In the genomic region with DNA sequence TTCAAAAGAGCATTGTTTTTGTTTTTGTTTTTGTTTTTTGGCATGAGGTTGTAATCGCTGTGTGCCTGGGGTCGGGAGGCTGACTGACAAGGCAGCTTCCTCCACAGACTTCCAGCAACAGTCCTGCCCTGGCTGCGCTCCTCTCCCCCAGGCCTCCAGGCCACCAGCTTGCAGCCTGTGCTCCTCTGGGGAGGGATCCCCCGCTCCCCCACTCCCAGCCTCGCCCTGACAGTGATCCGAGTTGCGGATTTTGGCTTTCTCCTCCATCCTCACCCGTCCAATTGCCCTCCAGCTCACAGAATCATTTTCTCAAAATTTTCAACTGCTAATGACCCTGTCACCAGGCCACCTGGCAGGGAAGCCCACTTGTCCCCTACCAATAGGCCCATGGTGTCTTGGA, we compare ENCODE assay signal across 27 cellular contexts. TPM values are rescaled to one million over a fixed set of nuclear protein-coding genes. Genes with fewer than 3 reads are reported as not detected.
DNase-seq lines count a peak whose midpoint lies in the region; ATAC-seq, FAIRE-seq and TF ChIP-seq lines count a peak whose summit lies in the region.
"Had no signal": no experiment of that assay in that cellular context is flagged by ENCODE, and none has a peak within 500 bp of the region (broad histone marks: within the 10 kb centered on the region; RNA-seq: fewer than 3 reads in every experiment).

No MANE protein-coding gene starts in this region.

- DNase-seq in AG20443 (ENCODE audit: low spot score) = peak; percentile 7
- DNase-seq in GM13976 (ENCODE audit: low spot score) = peak; percentile 18
- no peak for DNase-seq in dorsolateral prefrontal cortex
- no peak for DNase-seq in nephron progenitor cell
- no peak for DNase-seq in NCI-H774 (lab: John Stamatoyannopoulos, UW)
- DNase-seq in HTR-8/SVneo (ENCODE audit: insufficient read length, low spot score) = no peak
- DNase-seq: Calu3; DMS79 treated with DMSO at 0.1 percent for 48 hours; GF-D8; GM23248; HCEC 1CT; KG1; MM.1S; NCI-H2029; NCI-H446; NCI-H524 treated with DMSO at 0.1 percent for 48 hours; NCI-H82; NK-92 treated with Interleukin-12 subunit alpha and Interleukin-12 subunit beta, amount 100 ng/mL, for 24 hours; PC-3; SW 1271 had no signal

- TF ChIP-seq CTCF in GM13976 (IDR thresholded peaks at IDR 0.05; ENCODE audit: borderline replicate concordance, control extremely low read depth, extremely low read depth, insufficient read depth, missing control alignments) (no peak), dorsolateral prefrontal cortex (IDR thresholded peaks at IDR 0.05 in 54 of 56, conservative IDR thresholded peaks at IDR 0.05 in 2 of 56; ENCODE audit: low read depth in 1 of 56, partially characterized antibody in 56 of 56) (no peak), nephron progenitor cell (IDR thresholded peaks at IDR 0.05) (no peak)

- no peak for ATAC-seq in GM19035 (IDR thresholded peaks at IDR 0.05; ENCODE audit: unreplicated experiment)
- no peak for ATAC-seq in activated T-helper 17 cell treated with anti-CD3 and anti-CD28 coated beads, Interleukin-2, amount 50 U/mL, for 72 hours (replicated peaks)
- ATAC-seq: PC-3, Right ventricle myocardium inferior had no signal

- no peak for FAIRE-seq in HTR-8/SVneo (lab: Jason Lieb, UNC)
- FAIRE-seq: A204.1, GM12892 had no signal

- peaks cover 4% of the 10 kb centered on the region for H3K27me3 Mint-ChIP-seq in nephron progenitor cell (ENCODE audit: low read depth, poor library complexity)
- peaks cover 26% of the 10 kb centered on the region for H3K27me3 Mint-ChIP-seq in activated T-helper 17 cell treated with anti-CD3 and anti-CD28 coated beads, Interleukin-2, amount 50 U/mL, for 72 hours

- H3K36me3 Mint-ChIP-seq in nephron progenitor cell (ENCODE audit: low read depth) = no peaks in the 10 kb centered on the region
- no peaks in the 10 kb centered on the region for H3K36me3 Mint-ChIP-seq in activated T-helper 17 cell treated with anti-CD3 and anti-CD28 coated beads, Interleukin-2, amount 50 U/mL, for 72 hours (ENCODE audit: low read depth)

- no peaks in the 10 kb centered on the region for H3K9me3 Mint-ChIP-seq in nephron progenitor cell
- H3K9me3 Mint-ChIP-seq in activated T-helper 17 cell treated with anti-CD3 and anti-CD28 coated beads, Interleukin-2, amount 50 U/mL, for 72 hours = no peaks in the 10 kb centered on the region
- H3K9me3 Mint-ChIP-seq: T-helper 1 cell treated with Interleukin-12 subunit alpha and Interleukin-12 subunit beta and Interleukin-4 antibody, amounts not matched to agents 30 μg/mL and 1 μg/mL, for 36 hours had no signal

- intact Hi-C loops in dorsolateral prefrontal cortex (cut with DNase I) = no loop called here

- H3K4me1 Mint-ChIP-seq in nephron progenitor cell = peaks cover 62% of the 10 kb centered on the region
- H3K4me1 Mint-ChIP-seq in activated T-helper 17 cell treated with anti-CD3 and anti-CD28 coated beads, Interleukin-2, amount 50 U/mL, for 72 hours = no peaks in the 10 kb centered on the region

- H3K27me3 ChIP-seq in dorsolateral prefrontal cortex = no peaks in the 10 kb centered on the region

- H3K27ac Mint-ChIP-seq in nephron progenitor cell = peak overlapping the region; percentile 72
- H3K27ac Mint-ChIP-seq in activated T-helper 17 cell treated with anti-CD3 and anti-CD28 coated beads, Interleukin-2, amount 50 U/mL, for 72 hours = no peak overlapping the region
- H3K27ac Mint-ChIP-seq: B cell; T-helper 1 cell treated with Interleukin-12 subunit alpha and Interleukin-12 subunit beta and Interleukin-4 antibody, amounts not matched to agents 30 μg/mL and 1 μg/mL, for 36 hours had no signal

- H3K4me3 Mint-ChIP-seq in nephron progenitor cell = no peak overlapping the region
- no peak overlapping the region for H3K4me3 Mint-ChIP-seq in activated T-helper 17 cell treated with anti-CD3 and anti-CD28 coated beads, Interleukin-2, amount 50 U/mL, for 72 hours
- H3K4me3 Mint-ChIP-seq: B cell; T-helper 1 cell treated with Interleukin-12 subunit alpha and Interleukin-12 subunit beta and Interleukin-4 antibody, amounts not matched to agents 30 μg/mL and 1 μg/mL, for 36 hours had no signal

- in situ Hi-C loops in GM13976 (cut with MboI; ENCODE audit: low sequenced_read_pairs, unreplicated experiment) = no loop called here

- peak overlapping the region in 34 of 59 donors; percentile 2 to 99 (median 92) for H3K27ac ChIP-seq in dorsolateral prefrontal cortex
- H3K27ac ChIP-seq: GM23248 had no signal

- H3K4me3 ChIP-seq in dorsolateral prefrontal cortex = no peak overlapping the region
- H3K4me3 ChIP-seq: GM23248 had no signal

RNA-seq across cellular contexts. Expression of a gene that starts 36.5 kb away (rescaled TPM):
- 100 to 1,000 TPM in 22 of 120 experiments, 10 to 100 TPM in 98; 15.2 to 217 (median 52.8) TPM for total RNA-seq in dorsolateral prefrontal cortex
- 1 to 10 TPM in 1 of 2 donors, under 1 TPM in 1; 0.56 to 1.3 TPM for total RNA-seq in activated T-helper 17 cell treated with anti-CD3 and anti-CD28 coated beads, Interleukin-2, amount 50 U/mL, for 72 hours
- total RNA-seq: GM23248 had no signal

Comparison
In these comparisons a context has a peak if more than half of its experiments do, and no peak if none do; other contexts are left out.
1. DNase-seq: peak in AG20443 (single experiment) and GM13976 (single experiment); none in dorsolateral prefrontal cortex (0 of 10), nephron progenitor cell (single experiment), NCI-H774 (single experiment) and HTR-8/SVneo (single experiment).
2. RNA of a gene that starts 36.5 kb away (total RNA-seq): 15.2 to 217 TPM in dorsolateral prefrontal cortex; 0.56 to 1.3 TPM in activated T-helper 17 cell treated with anti-CD3 and anti-CD28 coated beads, Interleukin-2, amount 50 U/mL, for 72 hours; every median in the first group is over 4 times any median in the second.